Comparison of ENCODE assay signal across 10 cellular contexts in genomic region chr1:113780363-113781146, GRCh38. TPM values are rescaled to one million over a fixed set of nuclear protein-coding genes. Genes with fewer than 3 reads are reported as not detected.
DNase-seq lines count a peak whose midpoint lies in the region; ATAC-seq and TF ChIP-seq lines count a peak whose summit lies in the region.
"Had no signal": no experiment of that assay in that cellular context is flagged by ENCODE, and none has a peak within 500 bp of the region (broad histone marks: within the 10 kb centered on the region; RNA-seq: fewer than 3 reads in every experiment).

No MANE protein-coding gene starts in this region.

- no peak overlapping the region for H3K4ac ChIP-seq in IMR-90 (ENCODE audit: low read depth, low read length)

- POLR2A ChIA-PET in IMR-90 (lab: Charles Lee; ENCODE audit: unreplicated experiment) = no interaction called here
- POLR2A ChIA-PET in activated CD8-positive, alpha-beta T cell treated with anti-CD3 and anti-CD28 coated beads, Interleukin-2, amount 10 ng/mL, durations not matched to agents 7 days and 5 days (lab: Charles Lee) = interaction anchor here (1.6 to 2.0 kb wide), 2 partner anchors 22 to 31 kb away, joined by 7 to 8 read pairs; partner anchors contain the start of genes PHTF1 and RSBN1

- no peaks in the 10 kb centered on the region for H3K27me3 Mint-ChIP-seq in activated CD8-positive, alpha-beta T cell treated with anti-CD3 and anti-CD28 coated beads, Interleukin-2, amount 10 ng/mL, durations not matched to agents 7 days and 5 days (ENCODE audit: low read depth)
- no peaks in the 10 kb centered on the region for H3K27me3 Mint-ChIP-seq in glutamatergic neuron (ENCODE audit: unreplicated experiment)

- H3K9ac ChIP-seq in BLaER1 treated with 17β-estradiol and CSF1 and Interleukin-3, amounts not matched to agents 10 nM and 100 nM = no peak overlapping the region
- H3K9ac ChIP-seq in IMR-90 (ENCODE audit: low read depth, low read length) = no peak overlapping the region

- intact Hi-C loops in IMR-90 (cut with micrococcal nuclease) = no loop called here

- H3K36me3 Mint-ChIP-seq in activated CD8-positive, alpha-beta T cell treated with anti-CD3 and anti-CD28 coated beads, Interleukin-2, amount 10 ng/mL, durations not matched to agents 7 days and 5 days (ENCODE audit: low read depth) = peaks cover 26% of the 10 kb centered on the region
- H3K36me3 Mint-ChIP-seq in glutamatergic neuron (ENCODE audit: unreplicated experiment) = no peaks in the 10 kb centered on the region

- no peak overlapping the region for H3K18ac ChIP-seq in IMR-90 (ENCODE audit: low read depth, low read length)

- peaks cover 8% of the 10 kb centered on the region for H3K9me3 Mint-ChIP-seq in activated CD8-positive, alpha-beta T cell treated with anti-CD3 and anti-CD28 coated beads, Interleukin-2, amount 10 ng/mL, durations not matched to agents 7 days and 5 days (ENCODE audit: insufficient read depth)
- H3K9me3 Mint-ChIP-seq in glutamatergic neuron (ENCODE audit: unreplicated experiment) = no peaks in the 10 kb centered on the region

- TF ChIP-seq RAD21 in IMR-90 (IDR thresholded peaks at IDR 0.05; ENCODE audit: low read length) = no peak

- no peak overlapping the region for H2BK120ac ChIP-seq in IMR-90 (ENCODE audit: low read depth, low read length)

- no peak overlapping the region for H4K5ac ChIP-seq in IMR-90 (ENCODE audit: low read depth, low read length)

- H4K8ac ChIP-seq in IMR-90 (ENCODE audit: low read depth in 2 of 2, low read length in 2 of 2) = no peak overlapping the region

- H3K23ac ChIP-seq in IMR-90 (ENCODE audit: low read depth, low read length) = no peak overlapping the region

- CTCF ChIA-PET in IMR-90 (lab: Yijun Ruan, JAX) = no interaction called here
- CTCF ChIA-PET in activated CD8-positive, alpha-beta T cell treated with anti-CD3 and anti-CD28 coated beads, Interleukin-2, amount 10 ng/mL, durations not matched to agents 7 days and 5 days (lab: Charles Lee) = interaction anchor here (0.9 to 1.6 kb wide), 3 partner anchors 18 to 708 kb away, joined by 3 to 4 read pairs (median 3); partner anchors contain the start of gene LRIG2

- DNase-seq in IMR-90 = peak; percentile 55
- DNase-seq in activated CD8-positive, alpha-beta T cell treated with anti-CD3 and anti-CD28 coated beads, Interleukin-2, amount 10 ng/mL, durations not matched to agents 7 days and 5 days = no peak
- no peak for DNase-seq in glutamatergic neuron
- DNase-seq in NCI-H82 (lab: John Stamatoyannopoulos, UW) = no peak
- DNase-seq: activated naive CD4-positive, alpha-beta T cell treated with Interleukin-2 at 50 U/mL for 16 hours had no signal

- ATAC-seq in GM19438 (IDR thresholded peaks at IDR 0.05; ENCODE audit: low read depth, unreplicated experiment) (peak; percentile 73), IMR-90 (ENCODE audit: low read depth) (peak; percentile 70), HG03139 (IDR thresholded peaks at IDR 0.05; ENCODE audit: unreplicated experiment) (no peak), GM18505 (IDR thresholded peaks at IDR 0.05; ENCODE audit: unreplicated experiment) (no peak)
- peak; percentile 23 for ATAC-seq in activated CD8-positive, alpha-beta T cell treated with anti-CD3 and anti-CD28 coated beads, Interleukin-2, amount 10 ng/mL, durations not matched to agents 7 days and 5 days

- peaks cover 36 to 58% (median 44%) of the 10 kb centered on the region in 10 experiments for H3K4me1 ChIP-seq in BLaER1 treated with 17β-estradiol and CSF1 and Interleukin-3, amounts not matched to agents 10 nM and 100 nM
- peaks cover 11% of the 10 kb centered on the region for H3K4me1 ChIP-seq in IMR-90 (ENCODE audit: control insufficient read depth, insufficient read depth, low read length)

- H3K27ac ChIP-seq in BLaER1 treated with 17β-estradiol and CSF1 and Interleukin-3, amounts not matched to agents 10 nM and 100 nM = peak overlapping the region in 1 of 11 experiments; percentile 24; a peak in 1 of 22 replicates
- no peak overlapping the region for H3K27ac ChIP-seq in IMR-90 (ENCODE audit: insufficient read depth, low read length)

- BruUV-seq in IMR-90 (replicated peaks; lab: Mats Ljungman, UMichigan) = no TSS peak

- H4K20me1 ChIP-seq in BLaER1 treated with 17β-estradiol and CSF1 and Interleukin-3, amounts not matched to agents 10 nM and 100 nM = peaks cover 0 to 70% (median 44%) of the 10 kb centered on the region in 11 experiments; a peak in 15 of 22 replicates
- peaks cover 16% of the 10 kb centered on the region; the same call in 1 of the 2 replicates for H4K20me1 ChIP-seq in IMR-90 (ENCODE audit: insufficient read depth, low read length)

- H3K9me1 ChIP-seq in IMR-90 (ENCODE audit: insufficient read depth, low read length) = peaks cover 5% of the 10 kb centered on the region

- H3K79me1 ChIP-seq in IMR-90 (ENCODE audit: low read depth in 1 of 2, low read length in 2 of 2) = peaks cover 45 to 72% of the 10 kb centered on the region in 2 experiments

- no peaks in the 10 kb centered on the region for H3K9me3 ChIP-seq in BLaER1 treated with 17β-estradiol and CSF1 and Interleukin-3, amounts not matched to agents 10 nM and 100 nM (replicated peaks in 1 of 11)
- H3K9me3 ChIP-seq in IMR-90 (ENCODE audit: control insufficient read depth, insufficient read depth, low read length) = no peaks in the 10 kb centered on the region

- H3K4me1 Mint-ChIP-seq in activated CD8-positive, alpha-beta T cell treated with anti-CD3 and anti-CD28 coated beads, Interleukin-2, amount 10 ng/mL, durations not matched to agents 7 days and 5 days (ENCODE audit: low read depth) = peaks cover 6% of the 10 kb centered on the region
- H3K4me1 Mint-ChIP-seq in glutamatergic neuron (ENCODE audit: low read depth, unreplicated experiment) = peaks cover 4% of the 10 kb centered on the region

- 83% methylated on average over 1 of the region's 5 CpGs; no CpG with 5 or more reads in 1 of the 2 experiments for WGBS in IMR-90 (ENCODE audit: extremely low coverage in 2 of 2, insufficient read length in 1 of 2), 2 experiments

- H3K14ac ChIP-seq in IMR-90 (replicated peaks; ENCODE audit: low read depth, low read length) = peak overlapping the region; percentile 19; the same call in 1 of the 2 replicates

- H3K27me3 ChIP-seq in BLaER1 treated with 17β-estradiol and CSF1 and Interleukin-3, amounts not matched to agents 10 nM and 100 nM = no peaks in the 10 kb centered on the region
- H3K27me3 ChIP-seq in IMR-90 (ENCODE audit: control insufficient read depth, insufficient read depth, low read length) = no peaks in the 10 kb centered on the region

- H3K27ac Mint-ChIP-seq in activated CD8-positive, alpha-beta T cell treated with anti-CD3 and anti-CD28 coated beads, Interleukin-2, amount 10 ng/mL, durations not matched to agents 7 days and 5 days = no peak overlapping the region
- H3K27ac Mint-ChIP-seq in glutamatergic neuron (ENCODE audit: unreplicated experiment) = no peak overlapping the region
- H3K27ac Mint-ChIP-seq: T-helper 2 cell treated with Interferon-gamma antibody and Interleukin-4, amounts not matched to agents 5 μg/mL and 100 μg/mL, for 36 hours had no signal

- peak overlapping the region; percentile 50 to 73 (median 63) for H3K4me2 ChIP-seq in BLaER1 treated with 17β-estradiol and CSF1 and Interleukin-3, amounts not matched to agents 10 nM and 100 nM
- peak overlapping the region; percentile 57; the same call in 1 of the 2 replicates for H3K4me2 ChIP-seq in IMR-90 (ENCODE audit: low read depth, low read length)

- no peak overlapping the region for H3K4me3 Mint-ChIP-seq in activated CD8-positive, alpha-beta T cell treated with anti-CD3 and anti-CD28 coated beads, Interleukin-2, amount 10 ng/mL, durations not matched to agents 7 days and 5 days
- no peak overlapping the region for H3K4me3 Mint-ChIP-seq in glutamatergic neuron (ENCODE audit: unreplicated experiment)
- H3K4me3 Mint-ChIP-seq: T-helper 2 cell treated with Interferon-gamma antibody and Interleukin-4, amounts not matched to agents 5 μg/mL and 100 μg/mL, for 36 hours had no signal

- no peak overlapping the region for H2BK20ac ChIP-seq in IMR-90 (ENCODE audit: low read depth, low read length)

- no peak overlapping the region for H2AK5ac ChIP-seq in IMR-90 (ENCODE audit: low read depth, low read length)

- dilution Hi-C loops in IMR-90 (cut with HindIII; ENCODE audit: low sequenced_read_pairs, unreplicated experiment) = no loop called here

- no peak overlapping the region for H3K4me3 ChIP-seq in BLaER1 treated with 17β-estradiol and CSF1 and Interleukin-3, amounts not matched to agents 10 nM and 100 nM
- H3K4me3 ChIP-seq in IMR-90 (ENCODE audit: insufficient read depth, low read depth, low read length) = no peak overlapping the region

- H2AFZ ChIP-seq in IMR-90 (replicated peaks; ENCODE audit: low read length, poor library complexity) = no peak overlapping the region

- no peak overlapping the region for H2BK15ac ChIP-seq in IMR-90 (ENCODE audit: low read depth, low read length)

- in situ Hi-C loops in IMR-90 (cut with MboI; ENCODE audit: low sequenced_read_pairs) = no loop called here

- H4K91ac ChIP-seq in IMR-90 (ENCODE audit: insufficient read depth, low read depth, low read length) = no peak overlapping the region

- H3K36me3 ChIP-seq in BLaER1 treated with 17β-estradiol and CSF1 and Interleukin-3, amounts not matched to agents 10 nM and 100 nM = peaks cover 21 to 45% (median 29%) of the 10 kb centered on the region in 11 experiments
- peaks cover 10% of the 10 kb centered on the region for H3K36me3 ChIP-seq in IMR-90 (ENCODE audit: control insufficient read depth, insufficient read depth, low read length)

- H2AK9ac ChIP-seq in IMR-90 (replicated peaks; ENCODE audit: low read depth, low read length, poor library complexity) = no peak overlapping the region

- H2BK5ac ChIP-seq in IMR-90 (ENCODE audit: low read depth, low read length, poor library complexity, severe bottlenecking) = no peak overlapping the region

- H3K56ac ChIP-seq in IMR-90 (ENCODE audit: extremely low read depth, insufficient read depth, low read length) = no peak overlapping the region

- no peak for TF ChIP-seq POLR2A in IMR-90 (IDR thresholded peaks at IDR 0.05; ENCODE audit: low read depth, low read length)
- no peak for TF ChIP-seq POLR2A in GM18505 (IDR thresholded peaks at IDR 0.05; ENCODE audit: borderline replicate concordance, extremely low read depth, insufficient read depth, insufficient read length)

- TF ChIP-seq CTCF in IMR-90 (conservative IDR thresholded peaks at IDR 0.05; ENCODE audit: low read depth, low read length) (no peak), glutamatergic neuron (IDR thresholded peaks at IDR 0.05; ENCODE audit: partially characterized antibody, unreplicated experiment) (no peak)

RNA-seq across cellular contexts. Expression of gene PHTF1, which starts 21.3 kb away (rescaled TPM):
- total RNA-seq in IMR-90 (2012; rRNA removed) (13.3 and 20.6 TPM in 2 replicates), glutamatergic neuron (ENCODE audit: unreplicated experiment) (107 TPM)
- polyA plus RNA-seq in IMR-90 (2012; rRNA removed) = 7.6 and 9.6 TPM in 2 replicates
- 3.6 and 3.7 TPM in 2 replicates for polyA plus RNA-seq in IMR-90 (2012; cell fraction: cytosol; rRNA removed)
- polyA plus RNA-seq in IMR-90 (2012; cell fraction: nucleus; rRNA removed; ENCODE audit: low replicate concordance) = 6.1 and 13.0 TPM in 2 replicates
- 10 to 100 TPM; 24.8 to 25.2 TPM for total RNA-seq in activated CD8-positive, alpha-beta T cell treated with anti-CD3 and anti-CD28 coated beads, Interleukin-2, amount 10 ng/mL, durations not matched to agents 7 days and 5 days

RNA-seq across cellular contexts. Expression of gene RSBN1, which starts 31.7 kb away (rescaled TPM):
- total RNA-seq in IMR-90 (2012; rRNA removed) (11.7 and 12.8 TPM in 2 replicates), glutamatergic neuron (ENCODE audit: unreplicated experiment) (35.2 TPM)
- polyA plus RNA-seq in IMR-90 (2012; rRNA removed) = 4.6 and 5.3 TPM in 2 replicates
- polyA plus RNA-seq in IMR-90 (2012; cell fraction: cytosol; rRNA removed) = 1.8 and 3.0 TPM in 2 replicates
- polyA plus RNA-seq in IMR-90 (2012; cell fraction: nucleus; rRNA removed; ENCODE audit: low replicate concordance) = 3.0 and 10.1 TPM in 2 replicates
- 10 to 100 TPM; 27.3 to 29.9 TPM for total RNA-seq in activated CD8-positive, alpha-beta T cell treated with anti-CD3 and anti-CD28 coated beads, Interleukin-2, amount 10 ng/mL, durations not matched to agents 7 days and 5 days

Comparison
In these comparisons a context has a peak if more than half of its experiments do, and no peak if none do; other contexts are left out.
1. ATAC-seq: peak in GM19438 (single experiment), IMR-90 (single experiment) and activated CD8-positive, alpha-beta T cell treated with anti-CD3 and anti-CD28 coated beads, Interleukin-2, amount 10 ng/mL, durations not matched to agents 7 days and 5 days (single experiment); none in HG03139 (single experiment) and GM18505 (single experiment).